In genomic region chr20:45361794-45362193, GRCh38 we compare ENCODE assay signal across 1 cellular context.
TF ChIP-seq lines count a peak whose summit lies in the region.

No MANE protein-coding gene starts in this region.

TF ChIP-seq in liver, 16 proteins besides CTCF, POLR2A, EP300 and RAD21 (continued from another document):
- no peak for TF ChIP-seq REST (IDR thresholded peaks at IDR 0.05)
- TF ChIP-seq SP1 (IDR thresholded peaks at IDR 0.05) = peak; percentile 52
- TF ChIP-seq EGR1 (IDR thresholded peaks at IDR 0.05; ENCODE audit: low read depth in 2 of 2) = no peak
- TF ChIP-seq YY1 (IDR thresholded peaks at IDR 0.05) = peak; percentile 74
- TF ChIP-seq TAF1 (conservative IDR thresholded peaks at IDR 0.05) = peak; percentile 44
